Comparison of ENCODE assay signal across 14 cellular contexts in the genomic region with DNA sequence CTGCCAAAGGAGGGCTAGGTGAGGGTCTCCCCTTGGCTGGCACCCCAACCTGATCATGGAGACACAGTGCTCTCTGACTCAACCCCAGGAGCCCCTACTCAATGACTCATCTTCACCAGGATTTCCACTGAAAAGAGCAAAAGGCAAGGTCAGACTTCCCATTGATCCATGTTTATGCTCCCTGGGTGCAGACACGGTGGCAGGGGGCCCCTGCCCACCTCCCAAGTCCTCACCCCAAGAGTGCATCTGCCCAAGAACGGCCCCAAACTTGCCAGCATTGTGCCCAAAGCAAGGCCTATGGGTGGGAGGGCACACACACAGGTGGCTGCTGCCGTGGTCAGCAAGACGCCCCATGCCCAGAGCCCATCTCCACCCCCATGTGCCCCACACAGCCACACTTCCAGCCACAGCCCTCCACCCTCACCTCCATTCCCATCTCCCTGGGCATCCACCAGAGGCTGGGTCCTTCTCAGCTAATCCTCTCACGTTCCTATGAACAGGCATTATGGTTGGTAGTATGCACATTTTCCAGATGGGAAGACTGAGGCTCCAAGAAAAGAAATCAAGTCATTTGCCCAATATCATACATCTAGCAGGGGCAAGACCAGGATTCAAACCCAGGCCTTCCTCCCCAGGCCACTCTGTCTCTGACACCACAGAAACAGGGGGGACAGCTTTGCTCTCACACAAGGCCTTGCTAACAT. TPM values are rescaled to one million over a fixed set of nuclear protein-coding genes. Genes with fewer than 3 reads are reported as not detected.
DNase-seq lines count a peak whose midpoint lies in the region; ATAC-seq and TF ChIP-seq lines count a peak whose summit lies in the region.
"Had no signal": no experiment of that assay in that cellular context is flagged by ENCODE, and none has a peak within 500 bp of the region (broad histone marks: within the 10 kb centered on the region; RNA-seq: fewer than 3 reads in every experiment).

No MANE protein-coding gene starts in this region.

- TF ChIP-seq CTCF in adrenal gland (IDR thresholded peaks at IDR 0.05) (no peak), mesothelial cell of epicardium (IDR thresholded peaks at IDR 0.05; ENCODE audit: unreplicated experiment) (no peak), thyroid gland (IDR thresholded peaks at IDR 0.05) (no peak)

- H3K27ac ChIP-seq in adrenal gland = peak overlapping the region in 3 of 5 donors; percentile 13 to 60 (median 38)
- peak overlapping the region in 2 of 3 donors; percentile 17 to 62 for H3K27ac ChIP-seq in thyroid gland
- H3K27ac ChIP-seq: GM23248 had no signal

- H3K4me1 ChIP-seq in adrenal gland (replicated peaks in 1 of 2) (peaks cover 40 to 75% of the 10 kb centered on the region in 2 donors), thyroid gland (peaks cover 65 to 85% of the 10 kb centered on the region in 2 donors)

- no peak for ATAC-seq in HG02798 (IDR thresholded peaks at IDR 0.05; ENCODE audit: poor library complexity, unreplicated experiment)
- ATAC-seq in activated naive CD4-positive, alpha-beta T cell treated with anti-CD3 and anti-CD28 coated beads, Interleukin-2, amount 50 U/mL, for 72 hours = no peak
- ATAC-seq: left lung had no signal

- H3K4me1 Mint-ChIP-seq in activated T-cell treated with anti-CD3 and anti-CD28 coated beads, Interleukin-2, amount 50 U/mL, for 24 hours (ENCODE audit: low read depth) = peaks cover 91% of the 10 kb centered on the region
- H3K4me1 Mint-ChIP-seq in mesothelial cell of epicardium = peaks cover 71% of the 10 kb centered on the region

- no peaks in the 10 kb centered on the region for H3K27me3 ChIP-seq in adrenal gland
- H3K27me3 ChIP-seq in thyroid gland = no peaks in the 10 kb centered on the region
- H3K27me3 ChIP-seq: left lung, testis had no signal

- no peak for DNase-seq in activated T-cell treated with anti-CD3 and anti-CD28 coated beads, Interleukin-2, amount 50 U/mL, for 24 hours
- DNase-seq in activated T-cell treated with anti-CD3 and anti-CD28 coated beads for 4 hours (no peak), adrenal gland (no peak), mesothelial cell of epicardium (ENCODE audit: low spot score in 2 of 2, unreplicated experiment in 2 of 2) (no peak), thyroid gland (no peak)
- no peak for DNase-seq in activated effector memory CD4-positive, alpha-beta T cell treated with Interleukin-2 at 50 U/mL for 16 hours
- no peak for DNase-seq in activated naive CD4-positive, alpha-beta T cell treated with anti-CD3 and anti-CD28 coated beads, Interleukin-2, amount 50 U/mL, for 72 hours (ENCODE audit: low spot score in 2 of 2)
- DNase-seq: GM23248, NCI-H1694 treated with DMSO at 0.1 percent for 48 hours, NCI-H510A treated with DMSO at 0.1 percent for 48 hours, OCI-M1, testis had no signal

- H3K27me3 Mint-ChIP-seq in activated T-cell treated with anti-CD3 and anti-CD28 coated beads, Interleukin-2, amount 50 U/mL, for 24 hours = no peaks in the 10 kb centered on the region
- H3K27me3 Mint-ChIP-seq in mesothelial cell of epicardium (ENCODE audit: low read depth) = no peaks in the 10 kb centered on the region

- H3K27ac Mint-ChIP-seq in activated T-cell treated with anti-CD3 and anti-CD28 coated beads, Interleukin-2, amount 50 U/mL, for 24 hours = peak overlapping the region; percentile 81
- H3K27ac Mint-ChIP-seq in mesothelial cell of epicardium = peak overlapping the region; percentile 58
- peak overlapping the region in 1 of 2 donors; percentile 29 for H3K27ac Mint-ChIP-seq in activated naive CD4-positive, alpha-beta T cell treated with anti-CD3 and anti-CD28 coated beads, Interleukin-2, amount 50 U/mL, for 72 hours

- H3K36me3 Mint-ChIP-seq in activated T-cell treated with anti-CD3 and anti-CD28 coated beads, Interleukin-2, amount 50 U/mL, for 24 hours (ENCODE audit: low read depth) = peaks cover 26% of the 10 kb centered on the region
- H3K36me3 Mint-ChIP-seq in mesothelial cell of epicardium = no peaks in the 10 kb centered on the region
- H3K36me3 Mint-ChIP-seq in activated naive CD4-positive, alpha-beta T cell treated with anti-CD3 and anti-CD28 coated beads, Interleukin-2, amount 50 U/mL, for 72 hours = peaks cover 0 to 8% of the 10 kb centered on the region in 2 donors

- no peaks in the 10 kb centered on the region for H3K36me3 ChIP-seq in adrenal gland (replicated peaks in 1 of 2)
- no peaks in the 10 kb centered on the region for H3K36me3 ChIP-seq in thyroid gland
- H3K36me3 ChIP-seq: left lung had no signal

- H3K9me3 ChIP-seq in adrenal gland (replicated peaks in 1 of 3) (no peaks in the 10 kb centered on the region), thyroid gland (no peaks in the 10 kb centered on the region)
- H3K9me3 ChIP-seq: left lung, testis had no signal

- H3K4me3 ChIP-seq in adrenal gland = no peak overlapping the region
- H3K4me3 ChIP-seq in thyroid gland (replicated peaks in 1 of 3) = no peak overlapping the region
- H3K4me3 ChIP-seq: GM23248, left lung, testis had no signal

- intact Hi-C loops in adrenal gland (cut with DNase I) (no loop called here), thyroid gland (cut with DNase I) (no loop called here)

- H3K9me3 Mint-ChIP-seq in activated T-cell treated with anti-CD3 and anti-CD28 coated beads, Interleukin-2, amount 50 U/mL, for 24 hours = no peaks in the 10 kb centered on the region
- no peaks in the 10 kb centered on the region for H3K9me3 Mint-ChIP-seq in mesothelial cell of epicardium
- H3K9me3 Mint-ChIP-seq in activated naive CD4-positive, alpha-beta T cell treated with anti-CD3 and anti-CD28 coated beads, Interleukin-2, amount 50 U/mL, for 72 hours = no peaks in the 10 kb centered on the region

- H3K4me3 Mint-ChIP-seq in activated T-cell treated with anti-CD3 and anti-CD28 coated beads, Interleukin-2, amount 50 U/mL, for 24 hours = no peak overlapping the region
- H3K4me3 Mint-ChIP-seq in mesothelial cell of epicardium = no peak overlapping the region

- TF ChIP-seq POLR2A in adrenal gland (IDR thresholded peaks at IDR 0.05) (no peak), thyroid gland (IDR thresholded peaks at IDR 0.05) (no peak)

- 76 to 82% (median 80%) methylated on average over 5 of the region's 5 CpGs for WGBS in adrenal gland, 4 donors
- WGBS in thyroid gland, 2 donors = 85 to 89% methylated on average over 5 of the region's 5 CpGs

RNA-seq across cellular contexts. Expression of a gene that starts 31.3 kb away (rescaled TPM):
- 10 to 100 TPM; 37.7 to 90.9 (median 82.3) TPM for total RNA-seq in adrenal gland
- 10 to 100 TPM; 15.1 to 56.7 (median 17.8) TPM for polyA plus RNA-seq in adrenal gland
- 40.7 to 43.0 TPM (median 42.0 TPM) in 3 replicates for total RNA-seq in mesothelial cell of epicardium
- total RNA-seq in thyroid gland = 10 to 100 TPM; 37.6 to 96.3 (median 80.4) TPM
- 10 to 100 TPM in 1 of 2 donors, 1 to 10 TPM in 1; 6.1 to 11.8 TPM for total RNA-seq in activated naive CD4-positive, alpha-beta T cell treated with anti-CD3 and anti-CD28 coated beads, Interleukin-2, amount 50 U/mL, for 72 hours
